Comparison of ENCODE assay signal across 8 cellular contexts in the genomic region with DNA sequence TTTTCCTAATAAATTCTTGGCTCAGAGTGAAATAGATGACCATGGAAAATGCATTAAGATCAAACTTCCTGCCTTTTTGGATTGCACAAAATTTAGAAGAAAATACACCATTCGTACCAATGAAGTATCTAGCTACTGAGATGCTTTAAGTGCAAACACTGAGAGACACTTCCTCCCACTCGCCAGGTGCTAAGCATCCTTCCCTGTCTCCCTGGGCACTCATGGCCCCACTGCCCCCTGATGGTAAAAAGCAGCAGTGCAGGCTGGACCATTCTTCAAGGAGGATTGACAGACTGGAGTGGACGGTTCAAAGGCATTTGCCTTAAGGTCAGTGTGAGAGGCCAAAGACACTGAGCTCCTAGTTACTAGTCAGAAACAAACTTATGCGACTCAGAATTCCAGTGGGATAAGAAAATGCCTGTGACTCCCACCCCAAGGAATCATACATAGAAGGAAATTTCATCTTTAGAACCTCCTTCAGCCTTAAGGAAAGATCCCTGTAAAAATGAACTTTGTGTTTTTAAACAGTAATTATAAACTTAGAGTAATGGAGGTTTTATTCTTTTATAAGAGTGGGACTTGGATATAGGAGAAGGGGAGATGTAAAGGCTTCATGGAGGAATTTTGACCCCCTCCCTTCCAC.
DNase-seq lines count a peak whose midpoint lies in the region; ATAC-seq and TF ChIP-seq lines count a peak whose summit lies in the region.

No MANE protein-coding gene starts in this region.

- no peak overlapping the region for H3K4me3 Mint-ChIP-seq in Caco-2 (ENCODE audit: unreplicated experiment)
- no peak overlapping the region for H3K4me3 Mint-ChIP-seq in activated T-helper 17 cell treated with anti-CD3 and anti-CD28 coated beads, Interleukin-2, amount 50 U/mL, for 72 hours
- H3K4me3 Mint-ChIP-seq in osteocyte (ENCODE audit: unreplicated experiment) = no peak overlapping the region

- H3K27me3 ChIP-seq in Caco-2 (replicated peaks; ENCODE audit: control insufficient read depth, insufficient read depth, low read length) (no peaks in the 10 kb centered on the region), transverse colon (no peaks in the 10 kb centered on the region)

- TF ChIP-seq EP300 in transverse colon (IDR thresholded peaks at IDR 0.05; ENCODE audit: low read depth) = no peak

- H3K4me3 ChIP-seq in Caco-2 (ENCODE audit: low read depth, low read length) (no peak overlapping the region), foreskin fibroblast (ENCODE audit: low read depth in 1 of 2, low read length in 2 of 2) (no peak overlapping the region), transverse colon (no peak overlapping the region)

- in situ Hi-C loops in transverse colon (cut with MboI; ENCODE audit: low pct_ligation_motif_present in 1 of 4, low pct_unique_long_range_greater_than_20kb in 1 of 4, low sequenced_read_pairs in 3 of 4) = no loop called here

- 10 to 18% methylated on average over 2 to 4 of the region's 4 CpGs for WGBS in transverse colon (ENCODE audit: low coverage in 1 of 2), 2 donors

- no peaks in the 10 kb centered on the region for H3K4me1 Mint-ChIP-seq in Caco-2 (ENCODE audit: low read depth, unreplicated experiment)
- no peaks in the 10 kb centered on the region for H3K4me1 Mint-ChIP-seq in activated T-helper 17 cell treated with anti-CD3 and anti-CD28 coated beads, Interleukin-2, amount 50 U/mL, for 72 hours
- H3K4me1 Mint-ChIP-seq in osteocyte (ENCODE audit: unreplicated experiment) = peaks cover 9% of the 10 kb centered on the region

- POLR2A ChIA-PET in Caco-2 (lab: Charles Lee) = no interaction called here

- peak; percentile 77 to 84 for DNase-seq in Caco-2
- peak; percentile 54 for DNase-seq in RPMI7951 (ENCODE audit: low read depth)
- DNase-seq in foreskin fibroblast = peak; percentile 16 to 66
- DNase-seq in osteocyte (ENCODE audit: extremely low spot score, unreplicated experiment) = no peak
- DNase-seq in transverse colon = peak; percentile 72

- no peak for TF ChIP-seq POLR2A in transverse colon (IDR thresholded peaks at IDR 0.05)

- H3K27me3 Mint-ChIP-seq in Caco-2 (ENCODE audit: insufficient read depth, unreplicated experiment) = peaks cover 14% of the 10 kb centered on the region
- H3K27me3 Mint-ChIP-seq in activated T-helper 17 cell treated with anti-CD3 and anti-CD28 coated beads, Interleukin-2, amount 50 U/mL, for 72 hours = peaks cover 6% of the 10 kb centered on the region
- peaks cover 25% of the 10 kb centered on the region for H3K27me3 Mint-ChIP-seq in osteocyte (ENCODE audit: unreplicated experiment)

- no peaks in the 10 kb centered on the region for H3K9me3 ChIP-seq in Caco-2
- no peaks in the 10 kb centered on the region for H3K9me3 ChIP-seq in transverse colon

- no peak overlapping the region for H3K27ac ChIP-seq in transverse colon

- no TSS peak for BruUV-seq in Caco-2 (replicated peaks; lab: Mats Ljungman, UMichigan)

- CTCF ChIA-PET in Caco-2 (lab: Charles Lee) = interaction anchor here (1.7 kb wide), 1 partner anchor 16 kb away, joined by 4 read pairs; no protein-coding TSS in a partner anchor

- H3K36me3 ChIP-seq in Caco-2 (ENCODE audit: control insufficient read depth, insufficient read depth, low read length) (no peaks in the 10 kb centered on the region), transverse colon (no peaks in the 10 kb centered on the region)

- no peaks in the 10 kb centered on the region for H3K36me3 Mint-ChIP-seq in Caco-2 (ENCODE audit: insufficient read depth, unreplicated experiment)
- no peaks in the 10 kb centered on the region for H3K36me3 Mint-ChIP-seq in activated T-helper 17 cell treated with anti-CD3 and anti-CD28 coated beads, Interleukin-2, amount 50 U/mL, for 72 hours (ENCODE audit: low read depth)
- H3K36me3 Mint-ChIP-seq in osteocyte (ENCODE audit: unreplicated experiment) = no peaks in the 10 kb centered on the region

- TF ChIP-seq CTCF in Caco-2 (IDR thresholded peaks at IDR 0.05; ENCODE audit: insufficient read depth in 1 of 2, low read depth in 1 of 2, low read length in 1 of 2, severe bottlenecking in 1 of 2, unreplicated experiment in 1 of 2) (peak; percentile 88 to 90), foreskin fibroblast (IDR thresholded peaks at IDR 0.05; ENCODE audit: low read depth, low read length) (peak; percentile 80), osteocyte (IDR thresholded peaks at IDR 0.05) (peak; percentile 71), transverse colon (IDR thresholded peaks at IDR 0.05) (peak; percentile 71 to 76 (median 75))

- H3K27ac Mint-ChIP-seq in Caco-2 (ENCODE audit: unreplicated experiment) (no peak overlapping the region), osteocyte (ENCODE audit: unreplicated experiment) (no peak overlapping the region)
- H3K27ac Mint-ChIP-seq in activated T-helper 17 cell treated with anti-CD3 and anti-CD28 coated beads, Interleukin-2, amount 50 U/mL, for 72 hours = no peak overlapping the region

- intact Hi-C loops in Caco-2 (cut with micrococcal nuclease; ENCODE audit: unreplicated experiment) = no loop called here
- intact Hi-C loops in transverse colon (cut with DNase I; ENCODE audit: low total_unique reads) = no loop called here

- H3K9me3 Mint-ChIP-seq in Caco-2 (ENCODE audit: unreplicated experiment) (no peaks in the 10 kb centered on the region), osteocyte (ENCODE audit: unreplicated experiment) (no peaks in the 10 kb centered on the region)
- no peaks in the 10 kb centered on the region for H3K9me3 Mint-ChIP-seq in activated T-helper 17 cell treated with anti-CD3 and anti-CD28 coated beads, Interleukin-2, amount 50 U/mL, for 72 hours

- no peaks in the 10 kb centered on the region for H3K4me1 ChIP-seq in Caco-2
- H3K4me1 ChIP-seq in transverse colon = no peaks in the 10 kb centered on the region

- ATAC-seq in GM19395 (IDR thresholded peaks at IDR 0.05; ENCODE audit: unreplicated experiment) (peak; percentile 94), HG03571 (IDR thresholded peaks at IDR 0.05; ENCODE audit: unreplicated experiment) (peak; percentile 79)
- ATAC-seq in activated T-helper 17 cell treated with anti-CD3 and anti-CD28 coated beads, Interleukin-2, amount 50 U/mL, for 72 hours (replicated peaks) = peak; percentile 76
